1 cellular context compared by ENCODE assay signal in genomic region chr21:42319368-42319767, GRCh38.
TF ChIP-seq lines count a peak whose summit lies in the region.

No MANE protein-coding gene starts in this region.

TF ChIP-seq in SK-N-SH, 30 proteins besides CTCF, POLR2A, EP300 and RAD21 (continued from another document):
- no peak for TF ChIP-seq REST (IDR thresholded peaks at IDR 0.05; ENCODE audit: low read depth, low read length)
- TF ChIP-seq MXI1 (IDR thresholded peaks at IDR 0.05; ENCODE audit: low read depth, low read length) = no peak
- TF ChIP-seq SIN3A (IDR thresholded peaks at IDR 0.05; ENCODE audit: borderline replicate concordance, low read depth, low read length) = no peak
- no peak for TF ChIP-seq MEF2A (IDR thresholded peaks at IDR 0.05; ENCODE audit: borderline replicate concordance, low read depth)
TF ChIP-seq in SK-N-SH: peak in this region for 0.
